In genomic region chr2:64228923-64229322, GRCh38 we compare ENCODE assay signal across 8 cellular contexts.
A peak's percentile ranks its signal among the peaks of the same experiment; 100 is the strongest.
DNase-seq lines count a peak whose midpoint lies in the region; ATAC-seq and TF ChIP-seq lines count a peak whose summit lies in the region.

No MANE protein-coding gene starts in this region.

- H3K27me3 ChIP-seq in GM23248 (replicated peaks; ENCODE audit: insufficient read depth) (peaks cover 52% of the 10 kb centered on the region), fibroblast of lung (ENCODE audit: control insufficient read depth, insufficient read depth, low read length) (peaks cover 3% of the 10 kb centered on the region), gastrocnemius medialis (no peaks in the 10 kb centered on the region)

- H3K4me1 ChIP-seq in GM23248 (ENCODE audit: insufficient read depth) (no peaks in the 10 kb centered on the region), fibroblast of lung (ENCODE audit: control insufficient read depth, extremely low read depth, insufficient read depth, low read length) (no peaks in the 10 kb centered on the region), gastrocnemius medialis (peaks cover 4 to 10% of the 10 kb centered on the region in 2 donors)

- in situ Hi-C loops in GM23248 (cut with MboI), result no loop called here
- in situ Hi-C loops in gastrocnemius medialis (cut with MboI; ENCODE audit: low sequenced_read_pairs in 4 of 4), result no loop called here
- in situ Hi-C loops in GM13976 (cut with MboI; ENCODE audit: low sequenced_read_pairs, unreplicated experiment), result loop anchor here (10.0 kb wide), 1 partner anchor 86 kb away; no protein-coding TSS in a partner anchor

- no peak for TF ChIP-seq POLR2A in gastrocnemius medialis (IDR thresholded peaks at IDR 0.05)

- intact Hi-C loops in gastrocnemius medialis (cut with DNase I; ENCODE audit: low total_unique reads), result loop anchor here (10.0 kb wide), 1 partner anchor 46 kb away; no protein-coding TSS in a partner anchor

- 71 to 81% methylated on average over 3 of the region's 3 CpGs for WGBS in GM23248 (ENCODE audit: low coverage in 1 of 2, low lambda C conversion rate in 2 of 2, missing lambda C conversion rate in 2 of 2), 2 experiments

- TF ChIP-seq CTCF in fibroblast of lung (conservative IDR thresholded peaks at IDR 0.05 in 1 of 2, IDR thresholded peaks at IDR 0.05 in 1 of 2; ENCODE audit: low read depth in 1 of 2, low read length in 2 of 2) (no peak), gastrocnemius medialis (IDR thresholded peaks at IDR 0.05 in 4 of 5, conservative IDR thresholded peaks at IDR 0.05 in 1 of 5) (no peak), GM13976 (IDR thresholded peaks at IDR 0.05; ENCODE audit: borderline replicate concordance, control extremely low read depth, extremely low read depth, insufficient read depth, missing control alignments) (no peak)

- peak overlapping the region; percentile 88 for H3K27ac Mint-ChIP-seq in T-helper 17 cell

- H3K27ac ChIP-seq in GM23248 (no peak overlapping the region), fibroblast of lung (ENCODE audit: insufficient read depth, low read length) (no peak overlapping the region), gastrocnemius medialis (peak overlapping the region; percentile 51 to 71 (median 60))

- H3K36me3 Mint-ChIP-seq in T-helper 17 cell (ENCODE audit: low read depth), result peaks cover 3% of the 10 kb centered on the region

- H3K9me2 ChIP-seq in GM23248 (ENCODE audit: insufficient read depth), result no peaks in the 10 kb centered on the region

- no peaks in the 10 kb centered on the region for H3F3A ChIP-seq in GM23248 (ENCODE audit: insufficient read depth)

- H3K9ac ChIP-seq in GM23248 (no peak overlapping the region), fibroblast of lung (ENCODE audit: insufficient read depth, low read length) (no peak overlapping the region)

- H3K9me3 ChIP-seq in GM23248 (ENCODE audit: low read depth) (no peaks in the 10 kb centered on the region), T-helper 17 cell (ENCODE audit: control insufficient read depth, low read length, poor library complexity, severe bottlenecking) (no peaks in the 10 kb centered on the region), fibroblast of lung (ENCODE audit: control insufficient read depth, insufficient read depth, low read depth, low read length) (no peaks in the 10 kb centered on the region), gastrocnemius medialis (no peaks in the 10 kb centered on the region)

- H3K4me1 Mint-ChIP-seq in T-helper 17 cell, result peaks cover 15% of the 10 kb centered on the region

- H3K4me2 ChIP-seq in GM23248 (ENCODE audit: unreplicated experiment) (peak overlapping the region; percentile 92), fibroblast of lung (ENCODE audit: extremely low read depth, insufficient read depth, low read length) (peak overlapping the region; percentile 60)

- H3K4me3 ChIP-seq in GM23248 (no peak overlapping the region), fibroblast of lung (replicated peaks in 1 of 4; ENCODE audit: control extremely low read depth in 1 of 4, insufficient read depth in 1 of 4, low read depth in 3 of 4, low read length in 4 of 4) (no peak overlapping the region), gastrocnemius medialis (peak overlapping the region in 2 of 4 donors; percentile 55 to 56)

- DNase-seq in GM23248, result peak; percentile 16
- no peak for DNase-seq in T-helper 17 cell
- DNase-seq in fibroblast of lung (ENCODE audit: low read depth in 2 of 2), result no peak
- no peak for DNase-seq in gastrocnemius medialis
- DNase-seq in NCI-H345 (lab: John Stamatoyannopoulos, UW), result no peak
- DNase-seq in GM13976 (ENCODE audit: low spot score), result no peak

- H3K36me3 ChIP-seq in GM23248 (ENCODE audit: low read depth) (no peaks in the 10 kb centered on the region), fibroblast of lung (ENCODE audit: control insufficient read depth, insufficient read depth, low read length) (no peaks in the 10 kb centered on the region), gastrocnemius medialis (no peaks in the 10 kb centered on the region)

- H4K20me1 ChIP-seq in GM23248 (ENCODE audit: insufficient read depth) (no peaks in the 10 kb centered on the region), fibroblast of lung (ENCODE audit: control insufficient read depth, extremely low read depth, insufficient read depth, low read length) (no peaks in the 10 kb centered on the region)

- H3K4me3 Mint-ChIP-seq in T-helper 17 cell, result peak overlapping the region; percentile 92

- H3K79me2 ChIP-seq in GM23248 (ENCODE audit: insufficient read depth) (no peaks in the 10 kb centered on the region), fibroblast of lung (ENCODE audit: control insufficient read depth, insufficient read depth, low read length) (no peaks in the 10 kb centered on the region)

- ATAC-seq in T-helper 17 cell (no peak), gastrocnemius medialis (no peak), HG03045 (IDR thresholded peaks at IDR 0.05; ENCODE audit: unreplicated experiment) (no peak), HG03469 (IDR thresholded peaks at IDR 0.05; ENCODE audit: unreplicated experiment) (no peak)

- peak overlapping the region; percentile 75 for H2AFZ ChIP-seq in GM23248
- H2AFZ ChIP-seq in fibroblast of lung (ENCODE audit: low read length), result no peak overlapping the region

- peaks cover 10% of the 10 kb centered on the region for H3K27me3 Mint-ChIP-seq in T-helper 17 cell

Comparison
In these comparisons a context has a peak if more than half of its experiments do, and no peak if none do; other contexts are left out.
1. H3K27ac ChIP-seq: peak in gastrocnemius medialis (4 of 4); none in GM23248 (single experiment) and fibroblast of lung (single experiment).